In genomic region chr11:34345012-34345804, GRCh38 we compare ENCODE assay signal across 9 cellular contexts. TPM values are rescaled to one million over a fixed set of nuclear protein-coding genes. Genes with fewer than 3 reads are reported as not detected.
DNase-seq lines count a peak whose midpoint lies in the region; ATAC-seq and TF ChIP-seq lines count a peak whose summit lies in the region.
"Had no signal": no experiment of that assay in that cellular context is flagged by ENCODE, and none has a peak within 500 bp of the region (broad histone marks: within the 10 kb centered on the region; RNA-seq: fewer than 3 reads in every experiment).

No MANE protein-coding gene starts in this region.

- no peaks in the 10 kb centered on the region for H3K36me3 ChIP-seq in Loucy (ENCODE audit: insufficient read depth, low read length)
- no peaks in the 10 kb centered on the region for H3K36me3 ChIP-seq in prostate gland

- peaks cover 20% of the 10 kb centered on the region for H3K4me1 ChIP-seq in Loucy (ENCODE audit: insufficient read depth, low read length, poor library complexity, severe bottlenecking)
- H3K4me1 ChIP-seq in prostate gland (replicated peaks): no peaks in the 10 kb centered on the region

- no peaks in the 10 kb centered on the region for H3K36me3 Mint-ChIP-seq in MCF 10A (ENCODE audit: insufficient read depth, unreplicated experiment)
- no peaks in the 10 kb centered on the region for H3K36me3 Mint-ChIP-seq in activated CD4-positive, alpha-beta T cell treated with anti-CD3 and anti-CD28 coated beads for 36 hours (ENCODE audit: low read depth)
- no peaks in the 10 kb centered on the region for H3K36me3 Mint-ChIP-seq in activated naive CD4-positive, alpha-beta T cell treated with anti-CD3 and anti-CD28 coated beads, Interleukin-2, amount 10 ng/mL, durations not matched to agents 7 days and 5 days
- H3K36me3 Mint-ChIP-seq: memory B cell had no signal

- H3K4me2 ChIP-seq in Loucy (ENCODE audit: low read depth, low read length, poor library complexity, severe bottlenecking): peak overlapping the region; percentile 11

- no peaks in the 10 kb centered on the region for H3K79me2 ChIP-seq in Loucy (ENCODE audit: insufficient read depth, low read length)

- peaks cover 25% of the 10 kb centered on the region for H3K4me1 Mint-ChIP-seq in MCF 10A (ENCODE audit: insufficient read depth, unreplicated experiment)
- H3K4me1 Mint-ChIP-seq in activated CD4-positive, alpha-beta T cell treated with anti-CD3 and anti-CD28 coated beads for 36 hours: no peaks in the 10 kb centered on the region
- no peaks in the 10 kb centered on the region for H3K4me1 Mint-ChIP-seq in activated naive CD4-positive, alpha-beta T cell treated with anti-CD3 and anti-CD28 coated beads, Interleukin-2, amount 10 ng/mL, durations not matched to agents 7 days and 5 days
- H3K4me1 Mint-ChIP-seq: memory B cell had no signal

- no peak overlapping the region for H3K27ac Mint-ChIP-seq in MCF 10A (ENCODE audit: low read depth, unreplicated experiment)
- no peak overlapping the region for H3K27ac Mint-ChIP-seq in activated CD4-positive, alpha-beta T cell treated with anti-CD3 and anti-CD28 coated beads for 36 hours
- no peak overlapping the region for H3K27ac Mint-ChIP-seq in activated naive CD4-positive, alpha-beta T cell treated with anti-CD3 and anti-CD28 coated beads, Interleukin-2, amount 10 ng/mL, durations not matched to agents 7 days and 5 days
- H3K27ac Mint-ChIP-seq: memory B cell had no signal

- CTCF ChIA-PET in MCF 10A (lab: Yijun Ruan, JAX): interaction anchor here (0.6 to 5.9 kb wide), 4 partner anchors 9 to 171 kb away, joined by 3 to 37 read pairs (median 4); partner anchors contain the start of gene ABTB2
- CTCF ChIA-PET in activated CD4-positive, alpha-beta T cell treated with anti-CD3 and anti-CD28 coated beads for 36 hours (lab: Charles Lee): interaction anchor here (0.6 to 4.4 kb wide), 4 partner anchors 107 to 429 kb away, joined by 3 to 25 read pairs (median 4); no protein-coding TSS in a partner anchor
- CTCF ChIA-PET in activated naive CD4-positive, alpha-beta T cell treated with anti-CD3 and anti-CD28 coated beads, Interleukin-2, amount 10 ng/mL, durations not matched to agents 7 days and 5 days (lab: Charles Lee): interaction anchor here (1.6 kb wide), 1 partner anchor 171 kb away, joined by 4 read pairs; no protein-coding TSS in a partner anchor

- no peak overlapping the region for H3K9ac ChIP-seq in Loucy (ENCODE audit: low read depth, low read length, poor library complexity, severe bottlenecking)

- H3K27ac ChIP-seq in prostate gland: peak overlapping the region in 1 of 2 donors; percentile 14

- WGBS in prostate gland: 68% methylated on average over 9 of the region's 9 CpGs

- H3K9me3 Mint-ChIP-seq in MCF 10A (ENCODE audit: unreplicated experiment): no peaks in the 10 kb centered on the region
- H3K9me3 Mint-ChIP-seq in activated CD4-positive, alpha-beta T cell treated with anti-CD3 and anti-CD28 coated beads for 36 hours (ENCODE audit: low read depth): no peaks in the 10 kb centered on the region
- no peaks in the 10 kb centered on the region for H3K9me3 Mint-ChIP-seq in activated naive CD4-positive, alpha-beta T cell treated with anti-CD3 and anti-CD28 coated beads, Interleukin-2, amount 10 ng/mL, durations not matched to agents 7 days and 5 days
- H3K9me3 Mint-ChIP-seq: memory B cell had no signal

- no peaks in the 10 kb centered on the region for H3K27me3 Mint-ChIP-seq in MCF 10A (ENCODE audit: insufficient read depth, unreplicated experiment)
- no peaks in the 10 kb centered on the region for H3K27me3 Mint-ChIP-seq in activated CD4-positive, alpha-beta T cell treated with anti-CD3 and anti-CD28 coated beads for 36 hours
- H3K27me3 Mint-ChIP-seq in activated naive CD4-positive, alpha-beta T cell treated with anti-CD3 and anti-CD28 coated beads, Interleukin-2, amount 10 ng/mL, durations not matched to agents 7 days and 5 days: peaks cover 15% of the 10 kb centered on the region
- H3K27me3 Mint-ChIP-seq: memory B cell had no signal

- intact Hi-C loops in MCF 10A (cut with micrococcal nuclease): no loop called here
- intact Hi-C loops in prostate gland (cut with DNase I): loop anchor here (5.0 kb wide), 1 partner anchor 33 kb away; no protein-coding TSS in a partner anchor
- intact Hi-C loops in activated CD4-positive, alpha-beta T cell treated with anti-CD3 and anti-CD28 coated beads for 36 hours (cut with DNase I, micrococcal nuclease): no loop called here

- no peaks in the 10 kb centered on the region for H3K9me3 ChIP-seq in Loucy (ENCODE audit: insufficient read depth, low read depth, low read length)
- H3K9me3 ChIP-seq in prostate gland: no peaks in the 10 kb centered on the region

- no TSS peak for BruUV-seq in MCF 10A (replicated peaks; lab: Mats Ljungman, UMichigan)

- H4K20me1 ChIP-seq in Loucy (ENCODE audit: insufficient read depth, low read length, poor library complexity, severe bottlenecking): no peaks in the 10 kb centered on the region

- no peak for TF ChIP-seq POLR2A in prostate gland (IDR thresholded peaks at IDR 0.05)

- DNase-seq in EL (peak; percentile 97), MCF 10A (ENCODE audit: unreplicated experiment) (peak; percentile 91), prostate gland (ENCODE audit: low spot score) (peak; percentile 36), GM19240 (ENCODE audit: insufficient read length, low spot score) (no peak)
- DNase-seq in activated CD4-positive, alpha-beta T cell treated with anti-CD3 and anti-CD28 coated beads for 36 hours: no peak
- DNase-seq in activated naive CD4-positive, alpha-beta T cell treated with anti-CD3 and anti-CD28 coated beads, Interleukin-2, amount 10 ng/mL, durations not matched to agents 7 days and 5 days: no peak

- H3K9me2 ChIP-seq in Loucy (replicated peaks; ENCODE audit: low read depth, low read length): no peaks in the 10 kb centered on the region

- no peak for TF ChIP-seq CTCF in Loucy (conservative IDR thresholded peaks at IDR 0.05; ENCODE audit: low read length)
- TF ChIP-seq CTCF in MCF 10A (IDR thresholded peaks at IDR 0.05; ENCODE audit: unreplicated experiment): no peak
- no peak for TF ChIP-seq CTCF in prostate gland (IDR thresholded peaks at IDR 0.05)

- H3F3A ChIP-seq in Loucy (ENCODE audit: low read depth): no peaks in the 10 kb centered on the region

- H3K27me3 ChIP-seq in Loucy (ENCODE audit: insufficient read depth, low read length, poor library complexity, severe bottlenecking) (no peaks in the 10 kb centered on the region), prostate gland (replicated peaks; ENCODE audit: insufficient read depth) (no peaks in the 10 kb centered on the region)

- H3K4me3 ChIP-seq in Loucy (ENCODE audit: low read length, poor library complexity, severe bottlenecking) (no peak overlapping the region), prostate gland (no peak overlapping the region)

- no peak overlapping the region for H3K4me3 Mint-ChIP-seq in MCF 10A (ENCODE audit: unreplicated experiment)
- H3K4me3 Mint-ChIP-seq in activated CD4-positive, alpha-beta T cell treated with anti-CD3 and anti-CD28 coated beads for 36 hours: no peak overlapping the region
- no peak overlapping the region for H3K4me3 Mint-ChIP-seq in activated naive CD4-positive, alpha-beta T cell treated with anti-CD3 and anti-CD28 coated beads, Interleukin-2, amount 10 ng/mL, durations not matched to agents 7 days and 5 days
- H3K4me3 Mint-ChIP-seq: memory B cell had no signal

- no peak for ATAC-seq in activated CD4-positive, alpha-beta T cell treated with anti-CD3 and anti-CD28 coated beads for 36 hours
- no peak for ATAC-seq in GM21381 (IDR thresholded peaks at IDR 0.05; ENCODE audit: unreplicated experiment)

- H2AFZ ChIP-seq in Loucy (ENCODE audit: low read length): no peak overlapping the region

- POLR2A ChIA-PET in MCF 10A (lab: Yijun Ruan, JAX): interaction anchor here (1.0 to 1.1 kb wide), 3 partner anchors 11 to 115 kb away, joined by 3 to 5 read pairs (median 4); no protein-coding TSS in a partner anchor
- POLR2A ChIA-PET in activated CD4-positive, alpha-beta T cell treated with anti-CD3 and anti-CD28 coated beads for 36 hours (lab: Charles Lee): no interaction called here

RNA-seq across cellular contexts. Expression of gene ABTB2, which starts 12.6 kb away (rescaled TPM):
- total RNA-seq in MCF 10A (2022) (2.9 and 3.1 TPM in 2 replicates), prostate gland (10 to 100 TPM in 1 of 2 donors, 1 to 10 TPM in 1; 3.0 to 13.7 TPM)
- 1 to 10 TPM; 1.2 TPM for total RNA-seq in activated CD4-positive, alpha-beta T cell treated with anti-CD3 and anti-CD28 coated beads for 36 hours

Comparison
In these comparisons a context has a peak if more than half of its experiments do, and no peak if none do; other contexts are left out.
1. DNase-seq: peak in EL (single experiment), MCF 10A (single experiment) and prostate gland (single experiment); none in activated CD4-positive, alpha-beta T cell treated with anti-CD3 and anti-CD28 coated beads for 36 hours (single experiment), GM19240 (single experiment) and activated naive CD4-positive, alpha-beta T cell treated with anti-CD3 and anti-CD28 coated beads, Interleukin-2, amount 10 ng/mL, durations not matched to agents 7 days and 5 days (single experiment).